Comparison of ENCODE assay signal across 8 cellular contexts in the genomic region with DNA sequence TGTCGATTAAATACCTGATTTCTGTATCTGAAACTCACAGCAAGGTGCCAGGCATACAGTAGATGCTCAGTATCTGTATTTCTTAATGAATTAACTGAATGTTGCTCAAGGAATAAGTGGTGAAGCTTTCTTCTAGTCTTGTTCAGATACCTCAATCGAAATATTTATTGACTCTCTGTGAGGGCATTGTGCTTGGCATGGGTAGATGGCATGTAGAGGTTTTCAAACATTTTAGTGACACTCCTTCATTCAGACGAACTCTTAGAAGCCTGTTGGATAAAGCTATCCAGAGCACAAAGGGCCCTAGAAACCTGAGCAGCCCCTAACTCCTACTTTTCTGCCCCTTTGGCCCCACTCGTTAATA. TPM values are rescaled to one million over a fixed set of nuclear protein-coding genes. Genes with fewer than 3 reads are reported as not detected.
DNase-seq lines count a peak whose midpoint lies in the region; TF ChIP-seq lines count a peak whose summit lies in the region.

No MANE protein-coding gene starts in this region.

- H3K27me3 ChIP-seq in adipocyte (replicated peaks; ENCODE audit: control insufficient read depth, insufficient read depth, low read length) (no peaks in the 10 kb centered on the region), layer of hippocampus (ENCODE audit: control insufficient read depth, insufficient read depth, low read length) (no peaks in the 10 kb centered on the region), suprapubic skin (no peaks in the 10 kb centered on the region)

- H3K36me3 ChIP-seq in adipocyte (ENCODE audit: control insufficient read depth, insufficient read depth, low read length, severe bottlenecking) (no peaks in the 10 kb centered on the region), suprapubic skin (no peaks in the 10 kb centered on the region)

- TF ChIP-seq CTCF in suprapubic skin (IDR thresholded peaks at IDR 0.05): no peak

- peaks cover 53% of the 10 kb centered on the region for H3K4me1 ChIP-seq in adipocyte (ENCODE audit: control insufficient read depth, insufficient read depth, low read length)
- peaks cover 78% of the 10 kb centered on the region for H3K4me1 ChIP-seq in suprapubic skin

- no peak for TF ChIP-seq POLR2A in suprapubic skin (IDR thresholded peaks at IDR 0.05)

- H3K4me3 ChIP-seq in adipocyte (ENCODE audit: low read length) (peak overlapping the region; percentile 85), suprapubic skin (peak overlapping the region; percentile 95)

- H3K4me1 Mint-ChIP-seq in T-helper 2 cell treated with Interferon-gamma antibody and Interleukin-4, amounts not matched to agents 5 μg/mL and 100 μg/mL, for 36 hours (ENCODE audit: low read depth): peaks cover 47% of the 10 kb centered on the region

- TF ChIP-seq EP300 in suprapubic skin (IDR thresholded peaks at IDR 0.05): no peak

- H3K9me3 ChIP-seq in adipocyte (ENCODE audit: control insufficient read depth, low read length) (no peaks in the 10 kb centered on the region), suprapubic skin (no peaks in the 10 kb centered on the region)

- H3K36me3 Mint-ChIP-seq in T-helper 2 cell treated with Interferon-gamma antibody and Interleukin-4, amounts not matched to agents 5 μg/mL and 100 μg/mL, for 36 hours (ENCODE audit: low read depth): peaks cover 15% of the 10 kb centered on the region

- no peaks in the 10 kb centered on the region for H3K9me3 Mint-ChIP-seq in T-helper 2 cell treated with Interferon-gamma antibody and Interleukin-4, amounts not matched to agents 5 μg/mL and 100 μg/mL, for 36 hours

- WGBS in suprapubic skin: 52% methylated on average over 4 of the region's 4 CpGs

- no peak overlapping the region for H3K9ac ChIP-seq in adipocyte (ENCODE audit: low read length)

- H3K27me3 Mint-ChIP-seq in T-helper 2 cell treated with Interferon-gamma antibody and Interleukin-4, amounts not matched to agents 5 μg/mL and 100 μg/mL, for 36 hours (ENCODE audit: low read depth): no peaks in the 10 kb centered on the region

- H3K4me3 Mint-ChIP-seq in T-helper 2 cell treated with Interferon-gamma antibody and Interleukin-4, amounts not matched to agents 5 μg/mL and 100 μg/mL, for 36 hours: peak overlapping the region; percentile 99

- H3K27ac Mint-ChIP-seq in T-helper 2 cell treated with Interferon-gamma antibody and Interleukin-4, amounts not matched to agents 5 μg/mL and 100 μg/mL, for 36 hours: peak overlapping the region; percentile 96

- no peak for DNase-seq in T-helper 2 cell treated with Interferon-gamma antibody and Interleukin-4, amounts not matched to agents 5 μg/mL and 100 μg/mL, for 36 hours (ENCODE audit: low spot score)
- no peak for DNase-seq in T-helper 2 cell
- no peak for DNase-seq in adipocyte (ENCODE audit: low read depth)
- DNase-seq in suprapubic skin (ENCODE audit: low spot score in 2 of 2): no peak
- DNase-seq in stimulated activated CD8-positive, alpha-beta memory T cell treated with anti-CD3 and anti-CD28 coated beads, Interleukin-4, amount 100 ng/mL, for 48 hours: no peak
- DNase-seq in NCI-H510A (lab: John Stamatoyannopoulos, UW): no peak
- DNase-seq in MV-4-11 (lab: John Stamatoyannopoulos, UW): no peak

- H3K27ac ChIP-seq in layer of hippocampus (ENCODE audit: low read depth, low read length) (peak overlapping the region; percentile 72), suprapubic skin (peak overlapping the region; percentile 86)

RNA-seq across cellular contexts. Expression of a gene that starts 0.4 kb away (rescaled TPM):
- total RNA-seq in suprapubic skin: 10 to 100 TPM; 56.4 to 96.6 (median 68.6) TPM

RNA-seq across cellular contexts. Expression of a gene that starts 1.8 kb away (rescaled TPM):
- 10 to 100 TPM; 19.1 to 37.0 (median 21.8) TPM for total RNA-seq in suprapubic skin

RNA-seq across cellular contexts. Expression of a gene that starts 49.1 kb away (rescaled TPM):
- total RNA-seq in suprapubic skin: 10 to 100 TPM; 13.1 to 30.8 (median 26.4) TPM

RNA-seq across cellular contexts. Expression of a gene that starts 56.1 kb away (rescaled TPM):
- total RNA-seq in suprapubic skin: under 1 TPM in 3 of 4 donors, not detected in 1; 0.19 to 0.80 (median 0.64) TPM
